Comparison of ENCODE assay signal across 8 cellular contexts in the genomic region with DNA sequence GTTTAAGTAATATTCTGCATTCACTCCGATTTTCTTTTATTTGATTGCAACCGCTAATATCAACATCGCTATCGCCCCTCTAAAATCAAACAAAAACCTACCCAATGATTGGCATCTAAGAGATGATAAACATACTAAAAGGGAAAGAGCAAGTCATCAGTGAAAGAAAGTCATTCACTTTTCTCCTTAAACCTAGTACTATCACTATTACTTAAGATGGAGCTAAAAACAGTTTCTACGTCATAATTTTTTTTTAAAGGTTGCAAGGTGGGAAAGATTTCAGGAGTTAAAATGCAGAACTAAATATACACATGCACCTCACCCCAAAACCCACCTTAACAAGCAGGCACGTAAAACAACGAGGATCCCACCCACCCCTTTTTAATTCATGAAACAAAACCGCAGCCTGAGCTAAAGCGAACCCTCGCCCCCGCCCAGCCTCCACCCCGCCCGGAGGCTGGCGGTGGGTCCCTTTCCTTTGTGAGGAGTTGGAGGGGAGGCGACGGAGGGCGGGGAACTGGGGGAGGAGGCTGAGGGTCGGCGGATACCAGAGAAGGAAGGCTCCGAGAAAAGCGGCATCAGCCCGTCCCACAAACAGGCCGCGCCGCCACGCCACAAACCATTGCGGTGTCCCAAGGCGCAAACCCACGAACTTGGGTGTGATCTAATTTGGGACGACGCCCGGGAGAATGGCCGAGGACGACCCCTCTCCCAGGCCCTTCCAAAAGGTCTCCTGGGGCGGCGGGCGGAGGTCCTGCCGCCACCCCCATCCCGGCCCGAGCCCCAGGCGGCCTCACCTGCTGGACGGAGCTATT. TPM values are rescaled to one million over a fixed set of nuclear protein-coding genes. Genes with fewer than 3 reads are reported as not detected.
A peak's percentile ranks its signal among the peaks of the same experiment; 100 is the strongest.
DNase-seq lines count a peak whose midpoint lies in the region; FAIRE-seq and TF ChIP-seq lines count a peak whose summit lies in the region.

No MANE protein-coding gene starts in this region.

- H3K27ac Mint-ChIP-seq in activated CD4-positive, alpha-beta memory T cell treated with anti-CD3 and anti-CD28 coated beads for 36 hours: peak overlapping the region; percentile 99

- no peak for TF ChIP-seq POLR2A in GM12892 (IDR thresholded peaks at IDR 0.05; ENCODE audit: low read depth, low read length)

- intact Hi-C loops in activated CD4-positive, alpha-beta memory T cell treated with anti-CD3 and anti-CD28 coated beads for 36 hours (cut with micrococcal nuclease): loop anchor here (1.0 kb wide), 2 partner anchors 18 to 589 kb away; no protein-coding TSS in a partner anchor

- no peaks in the 10 kb centered on the region for H3K9me3 ChIP-seq in effector memory CD4-positive, alpha-beta T cell (ENCODE audit: control insufficient read depth, low read length)
- H3K9me3 ChIP-seq in mononuclear cell (ENCODE audit: low read depth, low read length): no peaks in the 10 kb centered on the region

- H3K9me3 Mint-ChIP-seq in activated CD4-positive, alpha-beta memory T cell treated with anti-CD3 and anti-CD28 coated beads for 36 hours: no peaks in the 10 kb centered on the region

- H3K36me3 Mint-ChIP-seq in activated CD4-positive, alpha-beta memory T cell treated with anti-CD3 and anti-CD28 coated beads for 36 hours: peaks cover 17% of the 10 kb centered on the region

- no peaks in the 10 kb centered on the region for H3K27me3 ChIP-seq in effector memory CD4-positive, alpha-beta T cell (replicated peaks; ENCODE audit: control insufficient read depth, insufficient read depth, low read length, poor library complexity, severe bottlenecking)
- no peaks in the 10 kb centered on the region for H3K27me3 ChIP-seq in mononuclear cell (ENCODE audit: insufficient read depth, low read length)

- peak overlapping the region; percentile 73 for H3K4me3 ChIP-seq in effector memory CD4-positive, alpha-beta T cell (ENCODE audit: insufficient read depth, low read depth, low read length, poor library complexity, severe bottlenecking)
- H3K4me3 ChIP-seq in mononuclear cell (ENCODE audit: low read length): peak overlapping the region; percentile 90

- CTCF ChIA-PET in HEK293T (lab: Yijun Ruan, JAX): no interaction called here
- CTCF ChIA-PET in activated CD4-positive, alpha-beta memory T cell treated with anti-CD3 and anti-CD28 coated beads for 36 hours (lab: Charles Lee): interaction anchor here (1.1 to 2.8 kb wide), 4 partner anchors 14 to 84 kb away, joined by 3 to 12 read pairs (median 8); partner anchors contain the start of gene IDNK

- no peaks in the 10 kb centered on the region for H3K36me3 ChIP-seq in effector memory CD4-positive, alpha-beta T cell (ENCODE audit: control insufficient read depth, insufficient read depth, low read length)

- H3K4me1 ChIP-seq in effector memory CD4-positive, alpha-beta T cell (ENCODE audit: control insufficient read depth, insufficient read depth, low read length, poor library complexity, severe bottlenecking): peaks cover 9% of the 10 kb centered on the region
- peaks cover 34% of the 10 kb centered on the region for H3K4me1 ChIP-seq in mononuclear cell (ENCODE audit: insufficient read depth, low read length)

- H3K4me3 Mint-ChIP-seq in activated CD4-positive, alpha-beta memory T cell treated with anti-CD3 and anti-CD28 coated beads for 36 hours: peak overlapping the region; percentile 87

- H3K27me3 Mint-ChIP-seq in activated CD4-positive, alpha-beta memory T cell treated with anti-CD3 and anti-CD28 coated beads for 36 hours: no peaks in the 10 kb centered on the region

- POLR2A ChIA-PET in HEK293T (lab: Yijun Ruan, JAX): interaction anchor here (0.8 to 1.9 kb wide), 2 partner anchors 10 to 18 kb away, joined by 3 to 4 read pairs; no protein-coding TSS in a partner anchor
- POLR2A ChIA-PET in activated CD4-positive, alpha-beta memory T cell treated with anti-CD3 and anti-CD28 coated beads for 36 hours (lab: Charles Lee): interaction anchor here (1.1 to 3.3 kb wide), 10 partner anchors 8 to 273 kb away, joined by 3 to 24 read pairs (median 9); partner anchors contain the start of genes HNRNPK, IDNK, KIF27 and RMI1

- peak overlapping the region; percentile 97 for H3K27ac ChIP-seq in effector memory CD4-positive, alpha-beta T cell (ENCODE audit: insufficient read depth, low read length, poor library complexity, severe bottlenecking)

- FAIRE-seq in GM12892 (lab: Jason Lieb, UNC) (peak; percentile 69), frontal cortex (lab: Jason Lieb, UNC) (no peak)

- peak; percentile 26 for DNase-seq in GM12892 (ENCODE audit: insufficient read length)
- DNase-seq in HEK293T (ENCODE audit: extremely low spot score): peak; percentile 59
- peak; percentile 76 for DNase-seq in NAMALWA (ENCODE audit: low spot score)
- DNase-seq in activated CD4-positive, alpha-beta memory T cell treated with anti-CD3 and anti-CD28 coated beads for 36 hours: peak; percentile 76
- peak; percentile 48 to 55 (median 55) for DNase-seq in effector memory CD4-positive, alpha-beta T cell
- DNase-seq in stimulated activated CD8-positive, alpha-beta memory T cell treated with anti-CD3 and anti-CD28 coated beads, Interleukin-4, amount 100 ng/mL, for 1 hour (ENCODE audit: low read depth in 2 of 2, low spot score in 1 of 2): peak; percentile 26 to 38
- DNase-seq in frontal cortex (ENCODE audit: low spot score in 2 of 2): no peak

- peaks cover 53% of the 10 kb centered on the region for H3K4me1 Mint-ChIP-seq in activated CD4-positive, alpha-beta memory T cell treated with anti-CD3 and anti-CD28 coated beads for 36 hours (ENCODE audit: low read depth)

TF ChIP-seq in HEK293T, 16 proteins besides CTCF, POLR2A, EP300 and RAD21:
- no peak for TF ChIP-seq FOXK2 (IDR thresholded peaks at IDR 0.05)
- no peak for TF ChIP-seq ELF4 (IDR thresholded peaks at IDR 0.05)
- no peak for TF ChIP-seq L3MBTL2 (conservative IDR thresholded peaks at IDR 0.05)
- no peak for TF ChIP-seq FOXA1 (IDR thresholded peaks at IDR 0.05)
- TF ChIP-seq FOXM1 (IDR thresholded peaks at IDR 0.05; ENCODE audit: borderline replicate concordance): no peak
- no peak for TF ChIP-seq BHLHE40 (IDR thresholded peaks at IDR 0.05; ENCODE audit: borderline replicate concordance)
- TF ChIP-seq SP1 (IDR thresholded peaks at IDR 0.05): no peak
- TF ChIP-seq CTBP1 (IDR thresholded peaks at IDR 0.05; ENCODE audit: borderline replicate concordance): no peak
- TF ChIP-seq, protein P1, sequence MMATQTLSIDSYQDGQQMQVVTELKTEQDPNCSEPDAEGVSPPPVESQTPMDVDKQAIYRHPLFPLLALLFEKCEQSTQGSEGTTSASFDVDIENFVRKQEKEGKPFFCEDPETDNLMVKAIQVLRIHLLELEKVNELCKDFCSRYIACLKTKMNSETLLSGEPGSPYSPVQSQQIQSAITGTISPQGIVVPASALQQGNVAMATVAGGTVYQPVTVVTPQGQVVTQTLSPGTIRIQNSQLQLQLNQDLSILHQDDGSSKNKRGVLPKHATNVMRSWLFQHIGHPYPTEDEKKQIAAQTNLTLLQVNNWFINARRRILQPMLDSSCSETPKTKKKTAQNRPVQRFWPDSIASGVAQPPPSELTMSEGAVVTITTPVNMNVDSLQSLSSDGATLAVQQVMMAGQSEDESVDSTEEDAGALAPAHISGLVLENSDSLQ (IDR thresholded peaks at IDR 0.05): no peak; the same call in 1 of the 2 replicates
- TF ChIP-seq LEF1 (IDR thresholded peaks at IDR 0.05; ENCODE audit: borderline replicate concordance): no peak
- no peak for TF ChIP-seq HDGF (IDR thresholded peaks at IDR 0.05; ENCODE audit: borderline replicate concordance)
- no peak for TF ChIP-seq ARNT (IDR thresholded peaks at IDR 0.05)
- TF ChIP-seq NFRKB (IDR thresholded peaks at IDR 0.05): no peak
- no peak for TF ChIP-seq SUZ12 (IDR thresholded peaks at IDR 0.05)
- no peak for TF ChIP-seq TARDBP (IDR thresholded peaks at IDR 0.05)
- TF ChIP-seq ZNF384 (IDR thresholded peaks at IDR 0.05): no peak

RNA-seq across cellular contexts. Expression of gene UBQLN1, which starts 0.8 kb away (rescaled TPM):
- 42.3 TPM for polyA plus RNA-seq in GM12892 (2012; ENCODE audit: missing spikeins)
- 100 to 1,000 TPM in 1 of 2 experiments, 10 to 100 TPM in 1; 88.8 to 101 TPM for total RNA-seq in activated CD4-positive, alpha-beta memory T cell treated with anti-CD3 and anti-CD28 coated beads for 36 hours
- total RNA-seq in mononuclear cell (186 TPM), frontal cortex (245 TPM)

Comparison
In these comparisons a context has a peak if more than half of its experiments do, and no peak if none do; other contexts are left out.
1. DNase-seq: peak in GM12892 (single experiment), HEK293T (single experiment), NAMALWA (single experiment), activated CD4-positive, alpha-beta memory T cell treated with anti-CD3 and anti-CD28 coated beads for 36 hours (single experiment), effector memory CD4-positive, alpha-beta T cell (3 of 3) and stimulated activated CD8-positive, alpha-beta memory T cell treated with anti-CD3 and anti-CD28 coated beads, Interleukin-4, amount 100 ng/mL, for 1 hour (2 of 2); none in frontal cortex (0 of 2).